In genomic region chrX:113548308-113549015, GRCh38 we compare ENCODE assay signal across 1 cellular context.
TF ChIP-seq lines count a peak whose summit lies in the region.

No MANE protein-coding gene starts in this region.

TF ChIP-seq in H1, 55 proteins besides CTCF, POLR2A, EP300 and RAD21:
- no peak for TF ChIP-seq RNF2 (IDR thresholded peaks at IDR 0.05; ENCODE audit: borderline replicate concordance, low read depth, low read length, missing control alignments, poor library complexity, severe bottlenecking)
- no peak for TF ChIP-seq ATF3 (IDR thresholded peaks at IDR 0.05; ENCODE audit: insufficient read depth, low read depth, low read length)
- no peak for TF ChIP-seq BRCA1 (IDR thresholded peaks at IDR 0.05; ENCODE audit: low read depth, low read length)
- TF ChIP-seq CREB1 (IDR thresholded peaks at IDR 0.05), result no peak
- no peak for TF ChIP-seq HDAC2 (IDR thresholded peaks at IDR 0.05; ENCODE audit: borderline replicate concordance in 1 of 2, low read depth in 2 of 2, low read length in 2 of 2)
- no peak for TF ChIP-seq MAX (IDR thresholded peaks at IDR 0.05)
- TF ChIP-seq EZH2 (IDR thresholded peaks at IDR 0.05; ENCODE audit: low read depth, low read length, severe bottlenecking), result no peak
- TF ChIP-seq POLR2AphosphoS5 (IDR thresholded peaks at IDR 0.05; ENCODE audit: low read depth, low read length), result no peak
- no peak for TF ChIP-seq SP4 (IDR thresholded peaks at IDR 0.05; ENCODE audit: low read length)
- no peak for TF ChIP-seq RBBP5 (IDR thresholded peaks at IDR 0.05; ENCODE audit: borderline replicate concordance, low read depth, low read length)
- TF ChIP-seq GTF2F1 (IDR thresholded peaks at IDR 0.05; ENCODE audit: borderline replicate concordance, low read depth, low read length), result no peak
- TF ChIP-seq CEBPB (IDR thresholded peaks at IDR 0.05; ENCODE audit: low read depth, low read length), result no peak
- no peak for TF ChIP-seq ASH2L (IDR thresholded peaks at IDR 0.05; ENCODE audit: low read length)
- no peak for TF ChIP-seq SUZ12 (IDR thresholded peaks at IDR 0.05; ENCODE audit: low read length)
- TF ChIP-seq PHF8 (conservative IDR thresholded peaks at IDR 0.05; ENCODE audit: low read depth, low read length), result no peak
- no peak for TF ChIP-seq USF2 (IDR thresholded peaks at IDR 0.05; ENCODE audit: low read length)
- TF ChIP-seq TAF1 (IDR thresholded peaks at IDR 0.05; ENCODE audit: low read depth, low read length), result no peak
- no peak for TF ChIP-seq CBX8 (IDR thresholded peaks at IDR 0.05; ENCODE audit: borderline replicate concordance, low read depth, low read length)
- TF ChIP-seq JUN (IDR thresholded peaks at IDR 0.05; ENCODE audit: low read depth, low read length), result no peak
- no peak for TF ChIP-seq NRF1 (IDR thresholded peaks at IDR 0.05; ENCODE audit: low read depth, low read length)
TF ChIP-seq in H1: peak in this region for 0.
